Comparison of ENCODE assay signal across 22 cellular contexts in genomic region chr7:50729962-50730361, GRCh38. TPM values are rescaled to one million over a fixed set of nuclear protein-coding genes. Genes with fewer than 3 reads are reported as not detected.
DNase-seq lines count a peak whose midpoint lies in the region; ATAC-seq, FAIRE-seq and TF ChIP-seq lines count a peak whose summit lies in the region.
"Had no signal": no experiment of that assay in that cellular context is flagged by ENCODE, and none has a peak within 500 bp of the region (broad histone marks: within the 10 kb centered on the region; RNA-seq: fewer than 3 reads in every experiment).

No MANE protein-coding gene starts in this region.

- peaks cover 38 to 72% of the 10 kb centered on the region in 2 experiments for H3K79me1 ChIP-seq in IMR-90 (ENCODE audit: low read depth in 1 of 2, low read length in 2 of 2)

- no peak overlapping the region for H3K18ac ChIP-seq in IMR-90 (ENCODE audit: low read depth, low read length)

- intact Hi-C loops in IMR-90 (cut with micrococcal nuclease) = no loop called here
- intact Hi-C loops in endothelial cell of umbilical vein (cut with micrococcal nuclease) = loop anchor here (5.0 kb wide), 2 partner anchors 97 to 222 kb away; no protein-coding TSS in a partner anchor

- H3K36me3 ChIP-seq in IMR-90 (ENCODE audit: control insufficient read depth, insufficient read depth, low read length) (peaks cover 7% of the 10 kb centered on the region), endothelial cell of umbilical vein (ENCODE audit: control insufficient read depth in 2 of 2, extremely low read depth in 1 of 2, insufficient read depth in 2 of 2, low read length in 2 of 2) (peaks cover 0 to 8% of the 10 kb centered on the region in 2 experiments), osteoblast (ENCODE audit: insufficient read depth, low read length) (peaks cover 4% of the 10 kb centered on the region)
- H3K36me3 ChIP-seq: neural progenitor cell, upper lobe of right lung had no signal

- H3K9ac ChIP-seq in IMR-90 (ENCODE audit: low read depth, low read length) (no peak overlapping the region), endothelial cell of umbilical vein (replicated peaks; ENCODE audit: extremely low read depth, insufficient read depth, low read length) (no peak overlapping the region)
- H3K9ac ChIP-seq: neural progenitor cell had no signal

- no peak overlapping the region for H4K91ac ChIP-seq in IMR-90 (ENCODE audit: insufficient read depth, low read depth, low read length)

- H3K4ac ChIP-seq in IMR-90 (ENCODE audit: low read depth, low read length) = no peak overlapping the region

- no CpG with 5 or more reads among the region's 5 CpGs for WGBS in IMR-90 (ENCODE audit: extremely low coverage in 2 of 2, insufficient read length in 1 of 2), 2 experiments

- H2BK5ac ChIP-seq in IMR-90 (ENCODE audit: low read depth, low read length, poor library complexity, severe bottlenecking) = no peak overlapping the region

- H3K23ac ChIP-seq in IMR-90 (ENCODE audit: low read depth, low read length) = no peak overlapping the region

- H3K27me3 ChIP-seq in AG04450 (ENCODE audit: control insufficient read depth, insufficient read depth, low read length) (no peaks in the 10 kb centered on the region), IMR-90 (ENCODE audit: control insufficient read depth, insufficient read depth, low read length) (no peaks in the 10 kb centered on the region), endothelial cell of umbilical vein (ENCODE audit: control insufficient read depth in 2 of 2, insufficient read depth in 2 of 2, low read length in 2 of 2) (no peaks in the 10 kb centered on the region), osteoblast (ENCODE audit: insufficient read depth, low read length) (no peaks in the 10 kb centered on the region)
- H3K27me3 ChIP-seq: esophagus muscularis mucosa, hepatocyte, neural progenitor cell, upper lobe of right lung had no signal

- CTCF ChIA-PET in AG04450 (lab: Charles Lee) (interaction anchor here (1.0 to 1.2 kb wide), 2 partner anchors 411 to 433 kb away, joined by 3 to 4 read pairs; no protein-coding TSS in a partner anchor), IMR-90 (lab: Yijun Ruan, JAX) (interaction anchor here (0.8 kb wide), 1 partner anchor 25 kb away, joined by 4 read pairs; no protein-coding TSS in a partner anchor), endothelial cell of umbilical vein (lab: Charles Lee) (interaction anchor here (1.7 to 2.4 kb wide), 3 partner anchors 11 to 411 kb away, joined by 6 to 11 read pairs (median 7); no protein-coding TSS in a partner anchor)

- no peak overlapping the region for H2BK120ac ChIP-seq in IMR-90 (ENCODE audit: low read depth, low read length)

- no peak overlapping the region for H3K14ac ChIP-seq in IMR-90 (replicated peaks; ENCODE audit: low read depth, low read length)

- H4K8ac ChIP-seq in IMR-90 (ENCODE audit: low read depth in 2 of 2, low read length in 2 of 2) = no peak overlapping the region

- H3K79me2 ChIP-seq in endothelial cell of umbilical vein (ENCODE audit: control insufficient read depth, insufficient read depth, low read length) (peaks cover 92% of the 10 kb centered on the region), osteoblast (ENCODE audit: insufficient read depth, low read length) (peaks cover 76% of the 10 kb centered on the region)

- TF ChIP-seq RAD21 in IMR-90 (IDR thresholded peaks at IDR 0.05; ENCODE audit: low read length) = no peak

- no peak overlapping the region for H2AK9ac ChIP-seq in IMR-90 (replicated peaks; ENCODE audit: low read depth, low read length, poor library complexity)

- no peak for TF ChIP-seq POLR2A in IMR-90 (IDR thresholded peaks at IDR 0.05; ENCODE audit: low read depth, low read length)
- TF ChIP-seq POLR2A in endothelial cell of umbilical vein (IDR thresholded peaks at IDR 0.05; ENCODE audit: low read depth, low read length) = no peak

- DNase-seq in AG04450 (ENCODE audit: low read depth, low spot score) = peak; percentile 10
- peak; percentile 58 for DNase-seq in IMR-90
- DNase-seq in endothelial cell of umbilical vein (ENCODE audit: low read depth, low spot score) = no peak
- peak; percentile 83 for DNase-seq in osteoblast (ENCODE audit: insufficient read length, low spot score, missing footprints)
- DNase-seq in activated T-cell treated with anti-CD3 and anti-CD28 coated beads, Interleukin-2, amount 50 U/mL, for 48 hours = no peak
- DNase-seq in NCI-H2227 (lab: John Stamatoyannopoulos, UW; ENCODE audit: unreplicated experiment) = no peak
- DNase-seq in stimulated activated naive CD8-positive, alpha-beta T cell treated with anti-CD3 and anti-CD28 coated beads, Interleukin-15, Interleukin-2, amounts not matched to agents 100 U/mL and 50 U/mL, for 24 hours = no peak
- no peak for DNase-seq in KBM-7
- DNase-seq: activated CD4-positive, alpha-beta T cell treated with anti-CD3 and anti-CD28 coated beads, Interleukin-2, amount 50 U/mL, for 4 hours; activated naive CD4-positive, alpha-beta T cell treated with anti-CD3 and anti-CD28 coated beads, Interleukin-2, amount 50 U/mL, for 16 hours; Caco-2; MV-4-11; NCI-H2029; NCI-H510A treated with DMSO at 0.1 percent for 48 hours; stimulated activated naive CD4-positive, alpha-beta T cell; upper lobe of right lung had no signal

- H3K4me3 ChIP-seq in AG04450 (ENCODE audit: low read depth, low read length) = no peak overlapping the region
- H3K4me3 ChIP-seq in IMR-90 (ENCODE audit: insufficient read depth, low read depth, low read length) = no peak overlapping the region
- no peak overlapping the region for H3K4me3 ChIP-seq in endothelial cell of umbilical vein (replicated peaks in 1 of 3; ENCODE audit: insufficient read depth in 1 of 3, low read depth in 1 of 3, low read length in 3 of 3)
- no peak overlapping the region for H3K4me3 ChIP-seq in osteoblast (ENCODE audit: insufficient read depth, low read length)
- H3K4me3 ChIP-seq: esophagus muscularis mucosa, hepatocyte, neural progenitor cell, upper lobe of right lung had no signal

- dilution Hi-C loops in IMR-90 (cut with HindIII; ENCODE audit: low sequenced_read_pairs, unreplicated experiment) = no loop called here
- dilution Hi-C loops in endothelial cell of umbilical vein (cut with MboI; ENCODE audit: extremely low pct_ligation_motif_present, low sequenced_read_pairs) = no loop called here

- POLR2A ChIA-PET in AG04450 (lab: Yijun Ruan, JAX) = no interaction called here
- POLR2A ChIA-PET in IMR-90 (lab: Charles Lee; ENCODE audit: unreplicated experiment) = no interaction called here
- POLR2A ChIA-PET in endothelial cell of umbilical vein (lab: Charles Lee) = no interaction called here

- BruUV-seq in IMR-90 (replicated peaks; lab: Mats Ljungman, UMichigan) = no TSS peak
- no TSS peak for BruUV-seq in endothelial cell of umbilical vein (replicated peaks; lab: Mats Ljungman, UMichigan)

- H4K20me1 ChIP-seq in IMR-90 (ENCODE audit: insufficient read depth, low read length) = peaks cover 47% of the 10 kb centered on the region
- H4K20me1 ChIP-seq in endothelial cell of umbilical vein (replicated peaks; ENCODE audit: control insufficient read depth, extremely low read depth, insufficient read depth, low read length) = no peaks in the 10 kb centered on the region
- H4K20me1 ChIP-seq in osteoblast (ENCODE audit: insufficient read depth, low read length) = peaks cover 43% of the 10 kb centered on the region

- FAIRE-seq in endothelial cell of umbilical vein (lab: Jason Lieb, UNC) = no peak
- FAIRE-seq: bronchial epithelial cell, GM19239, H1 had no signal

- no peak overlapping the region for H2AK5ac ChIP-seq in IMR-90 (ENCODE audit: low read depth, low read length)

- no peak overlapping the region for H2AFZ ChIP-seq in IMR-90 (replicated peaks; ENCODE audit: low read length, poor library complexity)
- H2AFZ ChIP-seq in endothelial cell of umbilical vein (ENCODE audit: low read depth, low read length) = no peak overlapping the region
- H2AFZ ChIP-seq in osteoblast (ENCODE audit: low read length) = no peak overlapping the region
- H2AFZ ChIP-seq: hepatocyte, neural progenitor cell had no signal

- no peak overlapping the region for H3K56ac ChIP-seq in IMR-90 (ENCODE audit: extremely low read depth, insufficient read depth, low read length)

- peaks cover 19% of the 10 kb centered on the region for H3K9me1 ChIP-seq in IMR-90 (ENCODE audit: insufficient read depth, low read length)
- no peaks in the 10 kb centered on the region for H3K9me1 ChIP-seq in endothelial cell of umbilical vein (replicated peaks; ENCODE audit: control insufficient read depth, extremely low read depth, insufficient read depth, low read length)

- in situ Hi-C loops in IMR-90 (cut with MboI; ENCODE audit: low sequenced_read_pairs) = no loop called here
- in situ Hi-C loops in KBM-7 (cut with MboI; ENCODE audit: low pct_unique_long_range_greater_than_20kb, low sequenced_read_pairs) = no loop called here

- no peak overlapping the region for H4K5ac ChIP-seq in IMR-90 (ENCODE audit: low read depth, low read length)

- H3K9me3 ChIP-seq in AG04450 (ENCODE audit: control insufficient read depth, insufficient read depth, low read length) (peaks cover 2% of the 10 kb centered on the region; the same call in 1 of the 2 replicates), IMR-90 (ENCODE audit: control insufficient read depth, insufficient read depth, low read length) (no peaks in the 10 kb centered on the region), endothelial cell of umbilical vein (replicated peaks; ENCODE audit: control insufficient read depth, insufficient read depth, low read length) (no peaks in the 10 kb centered on the region), osteoblast (ENCODE audit: low read depth, low read length) (no peaks in the 10 kb centered on the region)
- H3K9me3 ChIP-seq: Caco-2, esophagus muscularis mucosa, upper lobe of right lung had no signal

- no peak overlapping the region for H2BK15ac ChIP-seq in IMR-90 (ENCODE audit: low read depth, low read length)

- H3K4me1 ChIP-seq in IMR-90 (ENCODE audit: control insufficient read depth, insufficient read depth, low read length) (peaks cover 17% of the 10 kb centered on the region), endothelial cell of umbilical vein (ENCODE audit: control insufficient read depth, extremely low read depth, insufficient read depth, low read length) (peaks cover 50% of the 10 kb centered on the region), osteoblast (ENCODE audit: insufficient read depth, low read length) (peaks cover 40% of the 10 kb centered on the region)

- peak; percentile 54 for ATAC-seq in IMR-90 (ENCODE audit: low read depth)
- no peak for ATAC-seq in stimulated activated naive CD8-positive, alpha-beta T cell treated with anti-CD3 and anti-CD28 coated beads, Interleukin-15, Interleukin-2, amounts not matched to agents 100 U/mL and 50 U/mL, for 24 hours

- no peak overlapping the region for H3K4me2 ChIP-seq in IMR-90 (ENCODE audit: low read depth, low read length)
- H3K4me2 ChIP-seq in endothelial cell of umbilical vein (ENCODE audit: insufficient read depth, low read length) = no peak overlapping the region
- peak overlapping the region; percentile 16 for H3K4me2 ChIP-seq in osteoblast (ENCODE audit: insufficient read depth, low read length)

- H3K27ac ChIP-seq in AG04450 (ENCODE audit: low read depth, low read length) = no peak overlapping the region
- no peak overlapping the region for H3K27ac ChIP-seq in IMR-90 (ENCODE audit: insufficient read depth, low read length)
- H3K27ac ChIP-seq in endothelial cell of umbilical vein (ENCODE audit: insufficient read depth, low read depth, low read length) = peak overlapping the region; percentile 7
- peak overlapping the region; percentile 67 for H3K27ac ChIP-seq in osteoblast (ENCODE audit: low read depth, low read length)
- H3K27ac ChIP-seq: hepatocyte, neural progenitor cell, upper lobe of right lung had no signal

- H2BK20ac ChIP-seq in IMR-90 (ENCODE audit: low read depth, low read length) = no peak overlapping the region

- TF ChIP-seq CTCF in AG04450 (IDR thresholded peaks at IDR 0.05; ENCODE audit: low read depth, low read length) = no peak
- no peak for TF ChIP-seq CTCF in IMR-90 (conservative IDR thresholded peaks at IDR 0.05; ENCODE audit: low read depth, low read length)
- TF ChIP-seq CTCF in endothelial cell of umbilical vein (IDR thresholded peaks at IDR 0.05; ENCODE audit: extremely low read depth in 1 of 2, insufficient read depth in 1 of 2, low read depth in 1 of 2, low read length in 2 of 2) = no peak
- no peak for TF ChIP-seq CTCF in osteoblast (IDR thresholded peaks at IDR 0.05; ENCODE audit: extremely low read depth, low read depth, low read length)

RNA-seq across cellular contexts. Expression of gene GRB10, which starts 52.7 kb away (rescaled TPM):
- polyA plus RNA-seq in AG04450 (2011; rRNA removed) (8.0 and 12.1 TPM in 2 replicates), IMR-90 (2012; rRNA removed) (5.1 and 6.3 TPM in 2 replicates), endothelial cell of umbilical vein (36.2 and 43.7 TPM in 2 replicates)
- 29.2 and 30.9 TPM in 2 replicates for polyA minus RNA-seq in AG04450 (2011; rRNA and poly(A)+ RNA removed)
- total RNA-seq in IMR-90 (2012; rRNA removed) (11.7 and 15.1 TPM in 2 replicates), endothelial cell of umbilical vein (240 and 243 TPM in 2 replicates), osteoblast (62.6 and 69.5 TPM in 2 replicates)
- 3.2 and 4.4 TPM in 2 replicates for polyA plus RNA-seq in IMR-90 (2012; cell fraction: cytosol; rRNA removed)
- 9.7 and 18.9 TPM in 2 replicates for polyA plus RNA-seq in IMR-90 (2012; cell fraction: nucleus; rRNA removed; ENCODE audit: low replicate concordance)
- polyA plus RNA-seq in endothelial cell of umbilical vein (2011; cell fraction: cytosol; rRNA removed) = 30.5 and 31.8 TPM in 2 replicates
- 127 and 138 TPM in 2 replicates for polyA plus RNA-seq in endothelial cell of umbilical vein (2011; cell fraction: nucleus; rRNA removed)
- 81.9 and 101 TPM in 2 replicates for polyA plus RNA-seq in endothelial cell of umbilical vein (2012)
- 129 and 144 TPM in 2 replicates for polyA minus RNA-seq in endothelial cell of umbilical vein
- 19.9 TPM for polyA minus RNA-seq in endothelial cell of umbilical vein (2011; cell fraction: cytosol; rRNA and poly(A)+ RNA removed)
- polyA minus RNA-seq in endothelial cell of umbilical vein (2011; cell fraction: nucleus; rRNA and poly(A)+ RNA removed) = 265 and 279 TPM in 2 replicates

Comparison
In these comparisons a context has a peak if more than half of its experiments do, and no peak if none do; other contexts are left out.
1. DNase-seq: peak in AG04450 (single experiment), IMR-90 (single experiment) and osteoblast (single experiment); none in endothelial cell of umbilical vein (single experiment), activated T-cell treated with anti-CD3 and anti-CD28 coated beads, Interleukin-2, amount 50 U/mL, for 48 hours (0 of 2), NCI-H2227 (single experiment), stimulated activated naive CD8-positive, alpha-beta T cell treated with anti-CD3 and anti-CD28 coated beads, Interleukin-15, Interleukin-2, amounts not matched to agents 100 U/mL and 50 U/mL, for 24 hours (single experiment) and KBM-7 (single experiment).
2. H3K27ac ChIP-seq: peak in endothelial cell of umbilical vein (single experiment) and osteoblast (single experiment); none in AG04450 (single experiment) and IMR-90 (single experiment).